ENCODE assay signal across 1 cellular context in genomic region chr6:45394586-45395095, GRCh38.
TF ChIP-seq lines count a peak whose summit lies in the region.

No MANE protein-coding gene starts in this region.

TF ChIP-seq in H1, 55 proteins besides CTCF, POLR2A, EP300 and RAD21 (continued from another document):
- no peak for TF ChIP-seq SP1 (IDR thresholded peaks at IDR 0.05; ENCODE audit: low read depth, low read length)
- no peak for TF ChIP-seq POLR2AphosphoS5 (IDR thresholded peaks at IDR 0.05; ENCODE audit: low read depth, low read length)
- no peak for TF ChIP-seq TEAD4 (IDR thresholded peaks at IDR 0.05; ENCODE audit: low read depth, low read length)
- TF ChIP-seq KDM5A (IDR thresholded peaks at IDR 0.05; ENCODE audit: low read length) = no peak
- TF ChIP-seq CEBPB (IDR thresholded peaks at IDR 0.05; ENCODE audit: low read depth, low read length) = no peak
- no peak for TF ChIP-seq TBP (IDR thresholded peaks at IDR 0.05; ENCODE audit: low read depth, low read length)
- TF ChIP-seq PHF8 (conservative IDR thresholded peaks at IDR 0.05; ENCODE audit: low read depth, low read length) = no peak
- no peak for TF ChIP-seq CHD2 (IDR thresholded peaks at IDR 0.05; ENCODE audit: low read length)
- no peak for TF ChIP-seq SIN3A (conservative IDR thresholded peaks at IDR 0.05 in 1 of 2, IDR thresholded peaks at IDR 0.05 in 1 of 2; ENCODE audit: low read depth in 1 of 2, low read length in 2 of 2)
- no peak for TF ChIP-seq POU5F1 (IDR thresholded peaks at IDR 0.05; ENCODE audit: low read depth, low read length)
